ENCODE assay signal across 16 cellular contexts in genomic region chr1:201218409-201218808, GRCh38. TPM values are rescaled to one million over a fixed set of nuclear protein-coding genes. Genes with fewer than 3 reads are reported as not detected.
"Had no signal": no experiment of that assay in that cellular context is flagged by ENCODE, and none has a peak within 500 bp of the region (broad histone marks: within the 10 kb centered on the region; RNA-seq: fewer than 3 reads in every experiment).

No MANE protein-coding gene starts in this region.

- H3K36me3 Mint-ChIP-seq: activated naive CD8-positive, alpha-beta T cell treated with anti-CD3 and anti-CD28 coated beads, Interleukin-2, amount 10 ng/mL, durations not matched to agents 7 days and 5 days; natural killer cell; stimulated activated memory B cell treated with anti-CD40 and anti-IgM and Interleukin-4, amounts not matched to agents 10 μg/mL and 1 μg/mL and 100 μg/mL, for 72 hours had no signal

- ATAC-seq: heart left ventricle; natural killer cell; right lobe of liver; stimulated activated memory B cell treated with anti-CD40 and anti-IgM and Interleukin-4, amounts not matched to agents 10 μg/mL and 1 μg/mL and 100 μg/mL, for 72 hours had no signal

- H3K4me1 ChIP-seq: heart left ventricle, prostate gland, tibial nerve had no signal

- H3K4me3 Mint-ChIP-seq: activated naive CD8-positive, alpha-beta T cell treated with anti-CD3 and anti-CD28 coated beads, Interleukin-2, amount 10 ng/mL, durations not matched to agents 7 days and 5 days; activated T-helper 1 cell treated with anti-CD3 and anti-CD28 coated beads, Interleukin-12 subunit alpha, Interleukin-12 subunit beta, Interleukin-2, Interleukin-4 antibody, amounts not matched to agents 30 ng/mL and 10 ng/mL and 1 ng/mL, durations not matched to agents 14 hours and 24 hours and 36 hours; natural killer cell; stimulated activated memory B cell treated with anti-CD40 and anti-IgM and Interleukin-4, amounts not matched to agents 10 μg/mL and 1 μg/mL and 100 μg/mL, for 72 hours had no signal

- H3K27ac Mint-ChIP-seq: activated naive CD8-positive, alpha-beta T cell treated with anti-CD3 and anti-CD28 coated beads, Interleukin-2, amount 10 ng/mL, durations not matched to agents 7 days and 5 days; activated T-helper 1 cell treated with anti-CD3 and anti-CD28 coated beads, Interleukin-12 subunit alpha, Interleukin-12 subunit beta, Interleukin-2, Interleukin-4 antibody, amounts not matched to agents 30 ng/mL and 10 ng/mL and 1 ng/mL, durations not matched to agents 14 hours and 24 hours and 36 hours; natural killer cell; stimulated activated memory B cell treated with anti-CD40 and anti-IgM and Interleukin-4, amounts not matched to agents 10 μg/mL and 1 μg/mL and 100 μg/mL, for 72 hours had no signal

- H3K27me3 Mint-ChIP-seq: activated naive CD8-positive, alpha-beta T cell treated with anti-CD3 and anti-CD28 coated beads, Interleukin-2, amount 10 ng/mL, durations not matched to agents 7 days and 5 days had no signal

- H3K9me3 ChIP-seq: heart left ventricle, prostate gland, right lobe of liver, spleen, tibial nerve had no signal

- H3K27ac ChIP-seq: heart left ventricle, prostate gland, right lobe of liver, spleen, tibial nerve had no signal

- H3K9me3 Mint-ChIP-seq: activated naive CD8-positive, alpha-beta T cell treated with anti-CD3 and anti-CD28 coated beads, Interleukin-2, amount 10 ng/mL, durations not matched to agents 7 days and 5 days; activated T-helper 1 cell treated with anti-CD3 and anti-CD28 coated beads, Interleukin-12 subunit alpha, Interleukin-12 subunit beta, Interleukin-2, Interleukin-4 antibody, amounts not matched to agents 30 ng/mL and 10 ng/mL and 1 ng/mL, durations not matched to agents 14 hours and 24 hours and 36 hours; natural killer cell; stimulated activated memory B cell treated with anti-CD40 and anti-IgM and Interleukin-4, amounts not matched to agents 10 μg/mL and 1 μg/mL and 100 μg/mL, for 72 hours had no signal

- DNase-seq: activated CD4-positive, alpha-beta T cell treated with anti-CD3 and anti-CD28 coated beads for 4 hours; activated naive CD8-positive, alpha-beta T cell treated with anti-CD3 and anti-CD28 coated beads, Interleukin-2, amount 10 ng/mL, durations not matched to agents 7 days and 5 days; anterior cingulate cortex; foreskin melanocyte; heart left ventricle; natural killer cell; nucleus accumbens; spleen; stimulated activated CD4-positive, alpha-beta T cell treated with anti-CD3 and anti-CD28 coated beads, Interleukin-1b, Interleukin-23, amount 100 ng/mL, for 48 hours; T1000 had no signal

- H3K4me1 Mint-ChIP-seq: activated naive CD8-positive, alpha-beta T cell treated with anti-CD3 and anti-CD28 coated beads, Interleukin-2, amount 10 ng/mL, durations not matched to agents 7 days and 5 days; natural killer cell; stimulated activated memory B cell treated with anti-CD40 and anti-IgM and Interleukin-4, amounts not matched to agents 10 μg/mL and 1 μg/mL and 100 μg/mL, for 72 hours had no signal

- H3K36me3 ChIP-seq: heart left ventricle, prostate gland, right lobe of liver, spleen, tibial nerve had no signal

- H3K4me3 ChIP-seq: heart left ventricle, lung, prostate gland, right lobe of liver, spleen, tibial nerve had no signal

RNA-seq across cellular contexts. Expression of gene IGFN1, which starts 27.8 kb away (rescaled TPM):
- total RNA-seq: activated naive CD8-positive, alpha-beta T cell treated with anti-CD3 and anti-CD28 coated beads, Interleukin-2, amount 10 ng/mL, durations not matched to agents 7 days and 5 days; activated T-helper 1 cell treated with anti-CD3 and anti-CD28 coated beads, Interleukin-12 subunit alpha, Interleukin-12 subunit beta, Interleukin-2, Interleukin-4 antibody, amounts not matched to agents 30 ng/mL and 10 ng/mL and 1 ng/mL, durations not matched to agents 14 hours and 24 hours and 36 hours; natural killer cell; spleen; tibial nerve had no signal
